ENCODE assay signal across 42 cellular contexts in the genomic region with DNA sequence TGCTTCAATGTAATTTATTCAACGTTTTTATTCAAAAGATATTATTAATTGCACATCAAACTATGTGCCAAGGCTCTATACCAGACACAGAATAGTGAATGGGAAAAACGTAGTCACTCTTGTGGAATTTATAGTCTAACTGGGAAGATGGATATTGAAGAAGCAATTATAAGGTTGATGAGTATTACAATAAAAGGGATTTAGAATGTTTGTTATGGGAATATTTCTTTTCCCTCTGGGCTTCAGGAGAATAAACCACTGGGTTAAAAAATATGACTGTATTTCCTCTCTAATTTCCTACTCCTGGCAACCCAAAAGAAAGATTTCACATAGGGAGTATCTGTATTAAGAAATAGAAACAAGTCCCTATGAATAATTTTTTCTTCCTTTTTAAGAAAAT. TPM values are rescaled to one million over a fixed set of nuclear protein-coding genes. Genes with fewer than 3 reads are reported as not detected.
DNase-seq lines count a peak whose midpoint lies in the region; ATAC-seq, FAIRE-seq and TF ChIP-seq lines count a peak whose summit lies in the region.
"Had no signal": no experiment of that assay in that cellular context is flagged by ENCODE, and none has a peak within 500 bp of the region (broad histone marks: within the 10 kb centered on the region; RNA-seq: fewer than 3 reads in every experiment).

No MANE protein-coding gene starts in this region.

- H3K79me2 ChIP-seq in GM23248 (ENCODE audit: insufficient read depth) (no peaks in the 10 kb centered on the region), astrocyte (ENCODE audit: insufficient read depth, low read length) (no peaks in the 10 kb centered on the region)

- H3K27me3 ChIP-seq in GM23248 (replicated peaks; ENCODE audit: insufficient read depth): no peaks in the 10 kb centered on the region
- no peaks in the 10 kb centered on the region for H3K27me3 ChIP-seq in astrocyte (ENCODE audit: insufficient read depth, low read length)
- no peaks in the 10 kb centered on the region for H3K27me3 ChIP-seq in mesenchymal stem cell (ENCODE audit: control insufficient read depth in 1 of 2, insufficient read depth in 1 of 2, low read length in 2 of 2)
- H3K27me3 ChIP-seq: breast epithelium, heart left ventricle, Peyer's patch, SJCRH30, stomach, tibial artery, vagina had no signal

- no peak overlapping the region for H4K91ac ChIP-seq in mesenchymal stem cell (ENCODE audit: low read length)

- H3K23ac ChIP-seq in mesenchymal stem cell (ENCODE audit: low read length in 2 of 2): no peak overlapping the region

- DNase-seq in AG09309 (ENCODE audit: low read depth): peak; percentile 70
- peak; percentile 54 for DNase-seq in GM23248
- peak; percentile 17 for DNase-seq in astrocyte (ENCODE audit: low read depth)
- peak; percentile 3 for DNase-seq in mesenchymal stem cell
- no peak for DNase-seq in SIG-M5 treated with dmso at 0.1 percent for 504 hours (lab: John Stamatoyannopoulos, UW; ENCODE audit: unreplicated experiment)
- DNase-seq in ACHN: no peak
- DNase-seq: activated CD4-positive, alpha-beta T cell treated with anti-CD3 and anti-CD28 coated beads for 48 hours; activated CD8-positive, alpha-beta memory T cell treated with anti-CD3 and anti-CD28 coated beads for 24 hours; activated naive CD4-positive, alpha-beta T cell treated with anti-CD3 and anti-CD28 coated beads, Interleukin-2, amount 50 U/mL, for 16 hours; activated T-cell treated with anti-CD3 and anti-CD28 coated beads for 4 hours; amniotic stem cell; C1 segment of cervical spinal cord; COR-L47; effector CD4-positive, alpha-beta T cell; foreskin fibroblast; heart left ventricle; islet precursor cell; Kasumi-1; left ventricle myocardium superior; naive B cell; NCI-H1694; NCI-H446; NCI-H774; Peyer's patch; SJCRH30; stimulated activated CD4-positive, alpha-beta T cell treated with anti-CD3 and anti-CD28 coated beads, Interleukin-12 subunit alpha, Interleukin-12 subunit beta, amount 100 ng/mL, for 4 hours; stimulated activated CD4-positive, alpha-beta T cell treated with anti-CD3 and anti-CD28 coated beads, Interleukin-2, amount 100 ng/mL, for 48 hours; stomach; T1000; tibial artery; WERI-Rb-1 had no signal

- H3K9me3 ChIP-seq in GM23248 (ENCODE audit: low read depth) (no peaks in the 10 kb centered on the region), astrocyte (ENCODE audit: insufficient read depth, low read depth, low read length) (peaks cover 4% of the 10 kb centered on the region), mesenchymal stem cell (ENCODE audit: control insufficient read depth, low read length) (no peaks in the 10 kb centered on the region)
- H3K9me3 ChIP-seq: A549, breast epithelium, Peyer's patch, SJCRH30, stomach, tibial artery, vagina had no signal

- peaks cover 16% of the 10 kb centered on the region for H3K4me1 Mint-ChIP-seq in astrocyte (ENCODE audit: low read depth, unreplicated experiment)

- H3K4ac ChIP-seq in mesenchymal stem cell (ENCODE audit: low read depth in 1 of 2, low read length in 2 of 2): no peak overlapping the region

- no peaks in the 10 kb centered on the region for H3K27me3 Mint-ChIP-seq in astrocyte (ENCODE audit: low read depth, unreplicated experiment)
- H3K27me3 Mint-ChIP-seq: progenitor cell of endocrine pancreas had no signal

- H3K14ac ChIP-seq in mesenchymal stem cell (ENCODE audit: low read length in 2 of 2): no peak overlapping the region

- H3K4me3 ChIP-seq in AG09309 (ENCODE audit: control insufficient read depth, low read depth, low read length): no peak overlapping the region
- H3K4me3 ChIP-seq in GM23248: no peak overlapping the region
- H3K4me3 ChIP-seq in astrocyte (ENCODE audit: insufficient read depth, low read depth, low read length): no peak overlapping the region
- no peak overlapping the region for H3K4me3 ChIP-seq in mesenchymal stem cell (ENCODE audit: insufficient read depth in 1 of 2, low read depth in 1 of 2, low read length in 2 of 2)
- H3K4me3 ChIP-seq: A549, breast epithelium, heart left ventricle, Peyer's patch, SJCRH30, stomach, tibial artery, vagina had no signal

- H2BK15ac ChIP-seq in mesenchymal stem cell (ENCODE audit: low read depth, poor library complexity, severe bottlenecking): no peak overlapping the region

- no peak overlapping the region for H4K8ac ChIP-seq in mesenchymal stem cell (ENCODE audit: low read length)

- no peak overlapping the region for H2AK5ac ChIP-seq in mesenchymal stem cell (ENCODE audit: low read length, severe bottlenecking)

- no peaks in the 10 kb centered on the region for H3K9me2 ChIP-seq in GM23248 (ENCODE audit: insufficient read depth)

- peak overlapping the region; percentile 52 for H3K27ac ChIP-seq in GM23248
- no peak overlapping the region for H3K27ac ChIP-seq in astrocyte (ENCODE audit: low read depth, low read length)
- H3K27ac ChIP-seq in mesenchymal stem cell (ENCODE audit: low read length, poor library complexity, severe bottlenecking): no peak overlapping the region
- H3K27ac ChIP-seq: breast epithelium, heart left ventricle, Peyer's patch, SJCRH30, stomach, tibial artery, vagina, WERI-Rb-1 had no signal

- H3K4me2 ChIP-seq in GM23248 (ENCODE audit: unreplicated experiment) (peak overlapping the region; percentile 41), astrocyte (ENCODE audit: low read length) (no peak overlapping the region), mesenchymal stem cell (ENCODE audit: low read length, poor library complexity, severe bottlenecking) (no peak overlapping the region)

- H4K20me1 ChIP-seq in GM23248 (ENCODE audit: insufficient read depth) (no peaks in the 10 kb centered on the region), astrocyte (ENCODE audit: insufficient read depth, low read length) (no peaks in the 10 kb centered on the region)

- no peaks in the 10 kb centered on the region for H3K36me3 ChIP-seq in GM23248 (ENCODE audit: low read depth)
- H3K36me3 ChIP-seq in astrocyte (ENCODE audit: insufficient read depth, low read length): no peaks in the 10 kb centered on the region
- no peaks in the 10 kb centered on the region for H3K36me3 ChIP-seq in mesenchymal stem cell (ENCODE audit: control insufficient read depth in 1 of 2, insufficient read depth in 2 of 2, low read depth in 1 of 2, low read length in 2 of 2)
- H3K36me3 ChIP-seq: breast epithelium, heart left ventricle, Peyer's patch, SJCRH30, stomach, tibial artery, vagina, WERI-Rb-1 had no signal

- H3K36me3 Mint-ChIP-seq in astrocyte (ENCODE audit: low read depth, unreplicated experiment): peaks cover 3% of the 10 kb centered on the region
- H3K36me3 Mint-ChIP-seq: naive B cell had no signal

- no peak overlapping the region for H2BK12ac ChIP-seq in mesenchymal stem cell (ENCODE audit: low read length in 2 of 2)

- no peak for FAIRE-seq in astrocyte (lab: Jason Lieb, UNC)
- FAIRE-seq: A549, G401.6, H1, HepG2 had no signal

- H3K4me1 ChIP-seq in GM23248 (ENCODE audit: insufficient read depth) (peaks cover 35% of the 10 kb centered on the region), astrocyte (ENCODE audit: insufficient read depth, low read length) (peaks cover 15% of the 10 kb centered on the region), mesenchymal stem cell (ENCODE audit: control insufficient read depth, insufficient read depth, low read depth, low read length) (peaks cover 2% of the 10 kb centered on the region)
- H3K4me1 ChIP-seq: Peyer's patch had no signal

- no peak overlapping the region for H2BK120ac ChIP-seq in mesenchymal stem cell (ENCODE audit: low read depth, low read length)

- WGBS in GM23248 (ENCODE audit: low coverage in 1 of 2, low lambda C conversion rate in 2 of 2, missing lambda C conversion rate in 2 of 2), 2 experiments: 5 to 16% methylated on average over 2 of the region's 2 CpGs
- 92% methylated on average over 1 of the region's 2 CpGs for WGBS in mesenchymal stem cell

- no peak overlapping the region for H3K4me3 Mint-ChIP-seq in astrocyte (ENCODE audit: unreplicated experiment)
- H3K4me3 Mint-ChIP-seq: naive B cell had no signal

- H2AFZ ChIP-seq in GM23248 (no peak overlapping the region), astrocyte (ENCODE audit: low read depth, low read length) (no peak overlapping the region), mesenchymal stem cell (ENCODE audit: low read depth, low read length) (no peak overlapping the region)

- no peak overlapping the region for H3K18ac ChIP-seq in mesenchymal stem cell (ENCODE audit: low read depth in 1 of 2, low read length in 2 of 2)

- H3K9ac ChIP-seq in GM23248 (no peak overlapping the region), astrocyte (ENCODE audit: low read length) (no peak overlapping the region), mesenchymal stem cell (ENCODE audit: low read length) (peak overlapping the region; percentile 49)

- ATAC-seq in HG03571 (IDR thresholded peaks at IDR 0.05; ENCODE audit: unreplicated experiment) (no peak), GM21526 (IDR thresholded peaks at IDR 0.05; ENCODE audit: low FRiP score, unreplicated experiment) (no peak)
- ATAC-seq: A549, heart left ventricle, left ventricle myocardium superior, sciatic nerve had no signal

- in situ Hi-C loops in GM23248 (cut with MboI): no loop called here
- in situ Hi-C loops in ACHN (cut with HindIII; ENCODE audit: low pct_ligation_motif_present, low pct_unique_long_range_greater_than_20kb, low sequenced_read_pairs): no loop called here

- TF ChIP-seq CTCF in AG09309 (IDR thresholded peaks at IDR 0.05; ENCODE audit: control insufficient read depth, insufficient read depth, low read depth, low read length, missing control alignments): no peak
- no peak for TF ChIP-seq CTCF in astrocyte (IDR thresholded peaks at IDR 0.05; ENCODE audit: insufficient read depth, low read depth, low read length)

- peaks cover 37% of the 10 kb centered on the region for H3F3A ChIP-seq in GM23248 (ENCODE audit: insufficient read depth)

- no peak overlapping the region for H3K27ac Mint-ChIP-seq in astrocyte (ENCODE audit: unreplicated experiment)
- H3K27ac Mint-ChIP-seq: activated T-helper 2 cell treated with anti-CD3 and anti-CD28 coated beads, Interferon-gamma antibody, Interleukin-2, Interleukin-4, amounts not matched to agents 10 μg/mL and 5 μg/mL and 100 μg/mL, durations not matched to agents 14 hours and 24 hours and 36 hours; progenitor cell of endocrine pancreas had no signal

- H3K9me3 Mint-ChIP-seq in astrocyte (ENCODE audit: unreplicated experiment): peaks cover 6% of the 10 kb centered on the region
- H3K9me3 Mint-ChIP-seq: activated T-helper 2 cell treated with anti-CD3 and anti-CD28 coated beads, Interferon-gamma antibody, Interleukin-2, Interleukin-4, amounts not matched to agents 10 μg/mL and 5 μg/mL and 100 μg/mL, durations not matched to agents 14 hours and 24 hours and 36 hours had no signal

- H2BK5ac ChIP-seq in mesenchymal stem cell (ENCODE audit: low read depth, low read length, poor library complexity, severe bottlenecking): no peak overlapping the region

- no peaks in the 10 kb centered on the region for H3K79me1 ChIP-seq in mesenchymal stem cell (replicated peaks; ENCODE audit: low read length, poor library complexity, severe bottlenecking)

RNA-seq across cellular contexts. Expression of gene UTRN, which starts 25.1 kb away (rescaled TPM):
- 103 TPM in 2 replicates for total RNA-seq in GM23248 (2014; rRNA removed; shearing (Covaris generic))
- polyA plus RNA-seq in GM23248 (2016; fragmentation: Nextera tagmentation; extraction: Ambion mirVana): 46.6 and 49.4 TPM in 2 replicates
- total RNA-seq in astrocyte: 62.1 and 86.3 TPM in 2 replicates
- 14.5 TPM for polyA plus RNA-seq in mesenchymal stem cell (2013, experiment 1 of 2)
- polyA plus RNA-seq in mesenchymal stem cell (2013, experiment 2 of 2): 12.9 TPM

Comparison
In these comparisons a context has a peak if more than half of its experiments do, and no peak if none do; other contexts are left out.
1. DNase-seq: peak in AG09309 (single experiment), GM23248 (single experiment), astrocyte (single experiment) and mesenchymal stem cell (single experiment); none in SIG-M5 treated with dmso at 0.1 percent for 504 hours (single experiment) and ACHN (single experiment).